Comparison of ENCODE assay signal across 8 cellular contexts in genomic region chr14:45253754-45254300, GRCh38. TPM values are rescaled to one million over a fixed set of nuclear protein-coding genes. Genes with fewer than 3 reads are reported as not detected.
DNase-seq lines count a peak whose midpoint lies in the region; ATAC-seq and TF ChIP-seq lines count a peak whose summit lies in the region.

No MANE protein-coding gene starts in this region.

- peaks cover 39% of the 10 kb centered on the region for H3K4me1 ChIP-seq in CD4-positive, alpha-beta memory T cell (ENCODE audit: insufficient read depth, low read length)
- peaks cover 36% of the 10 kb centered on the region for H3K4me1 ChIP-seq in Karpas-422 (ENCODE audit: low read length)

- peak overlapping the region; percentile 94 for H3K9ac ChIP-seq in Karpas-422 (ENCODE audit: low read length)

- H3K27ac Mint-ChIP-seq in CD4-positive, alpha-beta memory T cell, result peak overlapping the region; percentile 94 to 97 (median 96)
- peak overlapping the region; percentile 98 for H3K27ac Mint-ChIP-seq in stimulated activated naive B cell treated with anti-CD40 and anti-IgM and Interleukin-4, amounts not matched to agents 10 μg/mL and 1 μg/mL and 100 μg/mL, for 72 hours

- intact Hi-C loops in CD4-positive, alpha-beta memory T cell (cut with micrococcal nuclease), result loop anchor here (1.0 to 5.0 kb wide), 6 partner anchors 14 to 357 kb away; partner anchors contain the start of genes FKBP3, PRPF39 and TOGARAM1

- CTCF ChIA-PET in CD4-positive, alpha-beta memory T cell (lab: Charles Lee; ENCODE audit: partially characterized antibody), result interaction anchor here (0.7 to 4.4 kb wide), 17 partner anchors 8 to 357 kb away, joined by 3 to 33 read pairs (median 4); partner anchors contain the start of genes FKBP3, KLHL28 and TOGARAM1

- H3K36me3 ChIP-seq in CD4-positive, alpha-beta memory T cell (ENCODE audit: insufficient read depth, low read length), result no peaks in the 10 kb centered on the region
- H3K36me3 ChIP-seq in Karpas-422 (ENCODE audit: insufficient read depth, low read length), result peaks cover 19% of the 10 kb centered on the region

- H3K9me3 Mint-ChIP-seq in CD4-positive, alpha-beta memory T cell, result peaks cover 0 to 26% (median 24%) of the 10 kb centered on the region in 8 donors
- H3K9me3 Mint-ChIP-seq in stimulated activated naive B cell treated with anti-CD40 and anti-IgM and Interleukin-4, amounts not matched to agents 10 μg/mL and 1 μg/mL and 100 μg/mL, for 72 hours, result peaks cover 15 to 20% of the 10 kb centered on the region in 2 donors

- H3K27ac ChIP-seq in CD4-positive, alpha-beta memory T cell (ENCODE audit: low read depth, low read length), result peak overlapping the region; percentile 71
- peak overlapping the region; percentile 57 for H3K27ac ChIP-seq in Karpas-422 (ENCODE audit: low read length)

- H3K9me2 ChIP-seq in Karpas-422 (replicated peaks; ENCODE audit: insufficient read depth, low read length), result no peaks in the 10 kb centered on the region

- peaks cover 17 to 33% (median 25%) of the 10 kb centered on the region in 4 donors for H3K4me1 Mint-ChIP-seq in CD4-positive, alpha-beta memory T cell
- peaks cover 5 to 18% of the 10 kb centered on the region in 2 donors for H3K4me1 Mint-ChIP-seq in stimulated activated naive B cell treated with anti-CD40 and anti-IgM and Interleukin-4, amounts not matched to agents 10 μg/mL and 1 μg/mL and 100 μg/mL, for 72 hours

- peaks cover 3 to 13% of the 10 kb centered on the region in 2 donors for H3K36me3 Mint-ChIP-seq in CD4-positive, alpha-beta memory T cell
- H3K36me3 Mint-ChIP-seq in stimulated activated naive B cell treated with anti-CD40 and anti-IgM and Interleukin-4, amounts not matched to agents 10 μg/mL and 1 μg/mL and 100 μg/mL, for 72 hours, result peaks cover 1 to 8% of the 10 kb centered on the region in 2 donors

- H2AFZ ChIP-seq in Karpas-422 (ENCODE audit: low read length), result peak overlapping the region; percentile 83

- H3K27me3 ChIP-seq in CD4-positive, alpha-beta memory T cell (ENCODE audit: insufficient read depth, low read length), result no peaks in the 10 kb centered on the region
- H3K27me3 ChIP-seq in Karpas-422 (ENCODE audit: low read length), result no peaks in the 10 kb centered on the region

- in situ Hi-C loops in astrocyte of the spinal cord (cut with HindIII; ENCODE audit: low sequenced_read_pairs), result no loop called here

- H4K20me1 ChIP-seq in Karpas-422 (ENCODE audit: insufficient read depth, low read depth, low read length), result peaks cover 11% of the 10 kb centered on the region

- no peak for ATAC-seq in stimulated activated naive B cell treated with anti-CD40 and anti-IgM and Interleukin-4, amounts not matched to agents 10 μg/mL and 1 μg/mL and 100 μg/mL, for 72 hours (replicated peaks)
- no peak for ATAC-seq in HG02970 (IDR thresholded peaks at IDR 0.05; ENCODE audit: low FRiP score, unreplicated experiment)

- no peak for DNase-seq in CD4-positive, alpha-beta memory T cell
- DNase-seq in Karpas-422, result no peak
- no peak for DNase-seq in astrocyte of the spinal cord (ENCODE audit: low read depth, low spot score)
- DNase-seq in iris pigment epithelial cell (ENCODE audit: low read depth), result peak; percentile 61
- DNase-seq in stimulated activated naive B cell treated with anti-CD40 and anti-IgM and Interleukin-4, amounts not matched to agents 10 μg/mL and 1 μg/mL and 100 μg/mL, for 72 hours, result no peak
- no peak for DNase-seq in NCI-H1105 (lab: John Stamatoyannopoulos, UW)
- DNase-seq in mucosa of gallbladder (ENCODE audit: low spot score), result no peak

- H3K9me3 ChIP-seq in CD4-positive, alpha-beta memory T cell (ENCODE audit: control insufficient read depth in 1 of 2, low read length in 2 of 2), result peaks cover 0 to 11% of the 10 kb centered on the region in 2 donors
- peaks cover 17% of the 10 kb centered on the region for H3K9me3 ChIP-seq in Karpas-422 (ENCODE audit: low read length)

- H3K27me3 Mint-ChIP-seq in CD4-positive, alpha-beta memory T cell, result no peaks in the 10 kb centered on the region
- H3K27me3 Mint-ChIP-seq in stimulated activated naive B cell treated with anti-CD40 and anti-IgM and Interleukin-4, amounts not matched to agents 10 μg/mL and 1 μg/mL and 100 μg/mL, for 72 hours, result no peaks in the 10 kb centered on the region

- H3K4me3 ChIP-seq in CD4-positive, alpha-beta memory T cell (ENCODE audit: low read length in 2 of 2), result peak overlapping the region; percentile 33 to 93
- peak overlapping the region; percentile 92 for H3K4me3 ChIP-seq in Karpas-422 (ENCODE audit: low read length)
- H3K4me3 ChIP-seq in astrocyte of the spinal cord (ENCODE audit: low read depth, low read length), result peak overlapping the region; percentile 80

- H3K4me3 Mint-ChIP-seq in CD4-positive, alpha-beta memory T cell, result peak overlapping the region; percentile 91 to 97 (median 94)
- H3K4me3 Mint-ChIP-seq in stimulated activated naive B cell treated with anti-CD40 and anti-IgM and Interleukin-4, amounts not matched to agents 10 μg/mL and 1 μg/mL and 100 μg/mL, for 72 hours, result peak overlapping the region; percentile 87 to 97

- no peak for TF ChIP-seq CTCF in astrocyte of the spinal cord (IDR thresholded peaks at IDR 0.05; ENCODE audit: low read depth, low read length)

- peaks cover 41% of the 10 kb centered on the region for H3K79me2 ChIP-seq in Karpas-422 (ENCODE audit: low read length)

- POLR2A ChIA-PET in CD4-positive, alpha-beta memory T cell (lab: Charles Lee; ENCODE audit: partially characterized antibody), result interaction anchor here (0.7 to 3.2 kb wide), 11 partner anchors 14 to 357 kb away, joined by 3 to 44 read pairs (median 4); partner anchors contain the start of genes FKBP3, KLHL28 and TOGARAM1

- peak overlapping the region; percentile 98 for H3K4me2 ChIP-seq in Karpas-422 (ENCODE audit: low read depth, low read length, poor library complexity, severe bottlenecking)

RNA-seq across cellular contexts. Expression of gene MIS18BP1, which starts 0.8 kb away (rescaled TPM):
- 10 to 100 TPM; 30.6 to 31.2 TPM for total RNA-seq in CD4-positive, alpha-beta memory T cell
- polyA plus RNA-seq in CD4-positive, alpha-beta memory T cell, result 10 to 100 TPM; 14.9 to 28.9 TPM
- 93.3 and 147 TPM in 2 replicates for total RNA-seq in Karpas-422 (2014; rRNA removed; shearing (Covaris generic); ENCODE audit: low replicate concordance)
- 18.2 TPM for total RNA-seq in mucosa of gallbladder
